ENCODE assay signal across 1 cellular context in genomic region chr6:26514984-26515383, GRCh38.
A peak's percentile ranks its signal among the peaks of the same experiment; 100 is the strongest.
TF ChIP-seq lines count a peak whose summit lies in the region.

No MANE protein-coding gene starts in this region.

TF ChIP-seq in HepG2, 621 proteins besides CTCF, POLR2A, EP300 and RAD21 (continued from another document and continues in another):
- TF ChIP-seq MAFK (conservative IDR thresholded peaks at IDR 0.05 in 1 of 2, IDR thresholded peaks at IDR 0.05 in 1 of 2; ENCODE audit: low read length in 2 of 2), result no peak
- no peak for TF ChIP-seq ZNF343 (CRISPR knock-in tag; IDR thresholded peaks at IDR 0.05)
- no peak for TF ChIP-seq ZNF788 (CRISPR knock-in tag; IDR thresholded peaks at IDR 0.05; ENCODE audit: borderline replicate concordance)
- no peak for TF ChIP-seq CHD4 (IDR thresholded peaks at IDR 0.05; ENCODE audit: borderline replicate concordance, low read length)
- no peak for TF ChIP-seq E2F5 (CRISPR knock-in tag; conservative IDR thresholded peaks at IDR 0.05)
- TF ChIP-seq CREB3 (CRISPR knock-in tag; IDR thresholded peaks at IDR 0.05), result no peak
- TF ChIP-seq ZNF572 (CRISPR knock-in tag; IDR thresholded peaks at IDR 0.05), result no peak
- 0 out of 2 replicates have a peak, but pooled peaks have one; percentile 42 for TF ChIP-seq ZNF800 (CRISPR knock-in tag; IDR thresholded peaks at IDR 0.05)
- TF ChIP-seq ATF3 (CRISPR knock-in tag; IDR thresholded peaks at IDR 0.05), result peak; percentile 67; the same call in 1 of the 2 replicates
- no peak for TF ChIP-seq ZC3H13 (CRISPR knock-in tag; IDR thresholded peaks at IDR 0.05)
- no peak for TF ChIP-seq SP5 (CRISPR knock-in tag; IDR thresholded peaks at IDR 0.05; ENCODE audit: borderline replicate concordance, low read depth)
- TF ChIP-seq ZNF414 (CRISPR knock-in tag; IDR thresholded peaks at IDR 0.05), result no peak
- no peak for TF ChIP-seq ZNF20 (CRISPR knock-in tag; IDR thresholded peaks at IDR 0.05)
- no peak for TF ChIP-seq ZNF607 (CRISPR knock-in tag; IDR thresholded peaks at IDR 0.05; ENCODE audit: borderline replicate concordance)
- TF ChIP-seq SAFB2 (CRISPR knock-in tag; IDR thresholded peaks at IDR 0.05; ENCODE audit: borderline replicate concordance, low read depth), result no peak
- peak; percentile 36; the same call in 1 of the 2 replicates for TF ChIP-seq ZNF816 (CRISPR knock-in tag; IDR thresholded peaks at IDR 0.05; ENCODE audit: borderline replicate concordance)
- TF ChIP-seq ZNF510 (CRISPR knock-in tag; IDR thresholded peaks at IDR 0.05; ENCODE audit: low read depth), result 0 out of 2 replicates have a peak, but pooled peaks have one; percentile 29
- 0 out of 2 replicates have a peak, but pooled peaks have one; percentile 50 for TF ChIP-seq ZNF205 (CRISPR knock-in tag; IDR thresholded peaks at IDR 0.05)
- TF ChIP-seq ZNF543 (CRISPR knock-in tag; IDR thresholded peaks at IDR 0.05), result no peak
- no peak for TF ChIP-seq THAP8 (CRISPR knock-in tag; IDR thresholded peaks at IDR 0.05; ENCODE audit: borderline replicate concordance)
- no peak for TF ChIP-seq KMT2B (CRISPR knock-in tag; IDR thresholded peaks at IDR 0.05)
- TF ChIP-seq ZSCAN21 (CRISPR knock-in tag; IDR thresholded peaks at IDR 0.05; ENCODE audit: borderline replicate concordance), result no peak
- no peak for TF ChIP-seq STAG1 (CRISPR knock-in tag; IDR thresholded peaks at IDR 0.05)
- TF ChIP-seq ELF3 (CRISPR knock-in tag; IDR thresholded peaks at IDR 0.05), result peak; percentile 52; the same call in 1 of the 2 replicates
- TF ChIP-seq HMG20B (CRISPR knock-in tag; conservative IDR thresholded peaks at IDR 0.05), result 0 out of 2 replicates have a peak, but pooled peaks have one; percentile 63
- no peak for TF ChIP-seq ZNF143 (CRISPR knock-in tag; IDR thresholded peaks at IDR 0.05)
- no peak for TF ChIP-seq NFYB (CRISPR knock-in tag; IDR thresholded peaks at IDR 0.05)
- no peak for TF ChIP-seq HINFP (CRISPR knock-in tag; IDR thresholded peaks at IDR 0.05; ENCODE audit: low read depth)
- TF ChIP-seq PRPF4 (IDR thresholded peaks at IDR 0.05; ENCODE audit: low read depth, low read length, poor library complexity, severe bottlenecking), result no peak
- TF ChIP-seq ATF1 (CRISPR knock-in tag; IDR thresholded peaks at IDR 0.05), result no peak
- no peak for TF ChIP-seq ZNF276 (CRISPR knock-in tag; IDR thresholded peaks at IDR 0.05; ENCODE audit: low read depth)
- TF ChIP-seq MTA1 (CRISPR knock-in tag; IDR thresholded peaks at IDR 0.05; ENCODE audit: borderline replicate concordance), result no peak
- no peak for TF ChIP-seq PCBP1 (IDR thresholded peaks at IDR 0.05; ENCODE audit: borderline replicate concordance, low read depth, low read length)
- TF ChIP-seq ZNF841 (CRISPR knock-in tag; IDR thresholded peaks at IDR 0.05; ENCODE audit: borderline replicate concordance), result no peak
- TF ChIP-seq HES4 (CRISPR knock-in tag; IDR thresholded peaks at IDR 0.05; ENCODE audit: borderline replicate concordance), result no peak
- TF ChIP-seq BRD4 (CRISPR knock-in tag; IDR thresholded peaks at IDR 0.05), result no peak
- no peak for TF ChIP-seq ZNF44 (CRISPR knock-in tag; IDR thresholded peaks at IDR 0.05)
- TF ChIP-seq NBN (conservative IDR thresholded peaks at IDR 0.05), result no peak
- peak; percentile 65; the same call in 1 of the 2 replicates for TF ChIP-seq ZSCAN30 (CRISPR knock-in tag; IDR thresholded peaks at IDR 0.05)
- TF ChIP-seq ZFX (CRISPR knock-in tag; IDR thresholded peaks at IDR 0.05; ENCODE audit: low read depth), result 0 out of 2 replicates have a peak, but pooled peaks have one; percentile 27
- no peak for TF ChIP-seq DMTF1 (CRISPR knock-in tag; IDR thresholded peaks at IDR 0.05)
- TF ChIP-seq CHD2 (IDR thresholded peaks at IDR 0.05; ENCODE audit: low read depth, low read length), result no peak
- no peak for TF ChIP-seq NFATC3 (CRISPR knock-in tag; IDR thresholded peaks at IDR 0.05)
- TF ChIP-seq ZNF512B (CRISPR knock-in tag; IDR thresholded peaks at IDR 0.05; ENCODE audit: borderline replicate concordance), result no peak
- no peak for TF ChIP-seq HNRNPLL (IDR thresholded peaks at IDR 0.05; ENCODE audit: low read depth, low read length, poor library complexity, severe bottlenecking)
- no peak for TF ChIP-seq MZF1 (CRISPR knock-in tag; IDR thresholded peaks at IDR 0.05; ENCODE audit: borderline replicate concordance)
- no peak for TF ChIP-seq ZNF574 (CRISPR knock-in tag; IDR thresholded peaks at IDR 0.05)
- TF ChIP-seq ETV5 (CRISPR knock-in tag; IDR thresholded peaks at IDR 0.05; ENCODE audit: borderline replicate concordance), result no peak
- no peak for TF ChIP-seq CBX1 (IDR thresholded peaks at IDR 0.05; ENCODE audit: low read depth)
- TF ChIP-seq RORA (CRISPR knock-in tag; IDR thresholded peaks at IDR 0.05), result no peak
- TF ChIP-seq ZNF747 (CRISPR knock-in tag; IDR thresholded peaks at IDR 0.05; ENCODE audit: borderline replicate concordance), result no peak
- TF ChIP-seq NCOA5 (CRISPR knock-in tag; IDR thresholded peaks at IDR 0.05), result no peak
- TF ChIP-seq ZNF446 (CRISPR knock-in tag; IDR thresholded peaks at IDR 0.05), result no peak
